Comparison of ENCODE assay signal across 19 cellular contexts in the genomic region with DNA sequence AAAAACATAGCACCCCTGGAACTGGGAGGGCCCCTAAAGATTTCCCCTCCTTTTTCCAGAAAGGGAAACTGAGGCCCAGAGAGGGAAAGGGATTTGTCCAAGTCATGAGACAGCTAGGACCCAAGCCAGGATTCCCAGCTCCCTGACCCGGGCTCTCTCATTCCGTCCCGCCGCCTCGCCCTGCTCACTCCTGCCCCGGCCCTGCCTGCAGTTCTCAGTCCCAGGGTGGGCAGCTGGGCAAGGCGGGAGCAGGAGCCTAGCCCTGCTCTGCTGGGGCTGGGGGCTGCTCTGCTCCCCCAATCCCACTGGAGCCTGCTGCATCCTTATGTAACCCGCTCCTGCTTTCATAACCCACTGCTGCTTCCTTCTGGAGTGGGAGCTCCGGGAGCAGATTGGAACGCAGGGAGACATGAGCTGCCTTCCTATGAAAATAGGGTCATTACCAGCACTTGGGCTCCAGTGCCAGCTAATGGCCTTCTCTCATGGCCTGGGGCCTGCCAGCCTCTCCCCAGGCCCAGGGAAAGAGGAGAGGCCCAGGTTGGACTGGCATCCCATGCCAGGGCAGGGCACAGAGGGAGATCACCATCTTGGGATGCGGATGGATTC.
"Had no signal": no experiment of that assay in that cellular context is flagged by ENCODE, and none has a peak within 500 bp of the region (broad histone marks: within the 10 kb centered on the region; RNA-seq: fewer than 3 reads in every experiment).

No MANE protein-coding gene starts in this region.

- DNase-seq: dermis blood vessel endothelial cell; effector CD8-positive, alpha-beta T cell; heart left ventricle; hippocampal formation; kidney glomerular epithelial cell; mammary epithelial cell; mucosa of descending colon; naive thymus-derived CD8-positive, alpha-beta T cell; ovary; sigmoid colon; stimulated activated CD4-positive, alpha-beta T cell treated with anti-CD3 and anti-CD28 coated beads, Interleukin-2, amount 100 ng/mL, for 24 hours; stimulated activated CD4-positive, alpha-beta T cell treated with anti-CD3 and anti-CD28 coated beads, Interleukin-4, amount 100 ng/mL, for 4 hours; stimulated activated naive B cell treated with anti-CD40 and anti-IgM and Interleukin-4, amounts not matched to agents 10 μg/mL and 1 μg/mL and 100 μg/mL, for 72 hours; stimulated activated naive CD8-positive, alpha-beta T cell treated with anti-CD3 and anti-CD28 coated beads, Interleukin-15, amount 100 ng/mL, for 72 hours; transverse colon had no signal

- H3K36me3 ChIP-seq: heart left ventricle, ovary, right atrium auricular region, sigmoid colon, thoracic aorta, transverse colon had no signal

- H3K27ac ChIP-seq: heart left ventricle, ovary, right atrium auricular region, sigmoid colon, skin epidermis, thoracic aorta, transverse colon had no signal

- ATAC-seq: esophagus mucosa; heart left ventricle; mucosa of descending colon; naive thymus-derived CD8-positive, alpha-beta T cell; stimulated activated naive B cell treated with anti-CD40 and anti-IgM and Interleukin-4, amounts not matched to agents 10 μg/mL and 1 μg/mL and 100 μg/mL, for 72 hours; stimulated activated naive CD8-positive, alpha-beta T cell treated with anti-CD3 and anti-CD28 coated beads, Interleukin-15, amount 100 ng/mL, for 72 hours had no signal

- H3K9me3 ChIP-seq: heart left ventricle, mucosa of descending colon, ovary, right atrium auricular region, sigmoid colon, thoracic aorta, transverse colon had no signal

- H3K4me3 ChIP-seq: heart left ventricle, mucosa of descending colon, ovary, right atrium auricular region, sigmoid colon, skin epidermis, thoracic aorta, transverse colon had no signal

- H3K27me3 ChIP-seq: ovary, right atrium auricular region had no signal
